1 cellular context compared by ENCODE assay signal in genomic region chr16:31206776-31207175, GRCh38.
A peak's percentile ranks its signal among the peaks of the same experiment; 100 is the strongest.
TF ChIP-seq lines count a peak whose summit lies in the region.

No MANE protein-coding gene starts in this region.

TF ChIP-seq in HepG2, 621 proteins besides CTCF, POLR2A, EP300 and RAD21 (continued from another document and continues in another):
- TF ChIP-seq ZBTB14 (CRISPR knock-in tag; IDR thresholded peaks at IDR 0.05): no peak
- TF ChIP-seq KDM3A (CRISPR knock-in tag; IDR thresholded peaks at IDR 0.05; ENCODE audit: low read depth): 0 out of 2 replicates have a peak, but pooled peaks have one; percentile 26
- no peak for TF ChIP-seq ZNF704 (CRISPR knock-in tag; IDR thresholded peaks at IDR 0.05; ENCODE audit: borderline replicate concordance)
- no peak for TF ChIP-seq MYNN (CRISPR knock-in tag; IDR thresholded peaks at IDR 0.05; ENCODE audit: low read depth)
- no peak for TF ChIP-seq SP4 (CRISPR knock-in tag; IDR thresholded peaks at IDR 0.05)
- peak; percentile 66; the same call in 1 of the 2 replicates for TF ChIP-seq NCOA2 (CRISPR knock-in tag; IDR thresholded peaks at IDR 0.05)
- TF ChIP-seq HDAC6 (IDR thresholded peaks at IDR 0.05; ENCODE audit: low read depth, low read length): no peak
- no peak for TF ChIP-seq ZNF792 (CRISPR knock-in tag; IDR thresholded peaks at IDR 0.05)
- peak; percentile 76 for TF ChIP-seq BCL6 (CRISPR knock-in tag; IDR thresholded peaks at IDR 0.05)
- TF ChIP-seq MTA3 (CRISPR knock-in tag; IDR thresholded peaks at IDR 0.05): no peak
- no peak for TF ChIP-seq CSRNP1 (CRISPR knock-in tag; IDR thresholded peaks at IDR 0.05)
- no peak for TF ChIP-seq TBL1XR1 (IDR thresholded peaks at IDR 0.05; ENCODE audit: borderline replicate concordance, low read length, partially characterized antibody)
- TF ChIP-seq ZNF616 (CRISPR knock-in tag; IDR thresholded peaks at IDR 0.05; ENCODE audit: low read depth): no peak
- no peak for TF ChIP-seq BCLAF1 (IDR thresholded peaks at IDR 0.05)
- TF ChIP-seq ZNF205 (CRISPR knock-in tag; IDR thresholded peaks at IDR 0.05): no peak
- TF ChIP-seq FOXC1 (CRISPR knock-in tag; IDR thresholded peaks at IDR 0.05; ENCODE audit: borderline replicate concordance): no peak
- no peak for TF ChIP-seq ZNF883 (CRISPR knock-in tag; IDR thresholded peaks at IDR 0.05; ENCODE audit: not compliant biosample characterization)
- TF ChIP-seq GZF1 (CRISPR knock-in tag; IDR thresholded peaks at IDR 0.05): no peak
- peak; percentile 60 for TF ChIP-seq THAP11 (CRISPR knock-in tag; IDR thresholded peaks at IDR 0.05)
- no peak for TF ChIP-seq GTF3A (CRISPR knock-in tag; conservative IDR thresholded peaks at IDR 0.05)
- no peak for TF ChIP-seq NR3C1 (CRISPR knock-in tag; IDR thresholded peaks at IDR 0.05)
- TF ChIP-seq ZSCAN31 (CRISPR knock-in tag; IDR thresholded peaks at IDR 0.05; ENCODE audit: low read depth): no peak
- TF ChIP-seq DPF2 (CRISPR knock-in tag; IDR thresholded peaks at IDR 0.05; ENCODE audit: borderline replicate concordance, low read depth): no peak
- TF ChIP-seq MXI1 (IDR thresholded peaks at IDR 0.05; ENCODE audit: borderline replicate concordance, low read depth, low read length): no peak
- no peak for TF ChIP-seq PRDM4 (CRISPR knock-in tag; IDR thresholded peaks at IDR 0.05; ENCODE audit: borderline replicate concordance)
- TF ChIP-seq RXRA (CRISPR knock-in tag; IDR thresholded peaks at IDR 0.05): no peak; the same call in 1 of the 2 replicates
- 0 out of 2 replicates have a peak, but pooled peaks have one; percentile 35 for TF ChIP-seq ZNF770 (CRISPR knock-in tag; IDR thresholded peaks at IDR 0.05)
- no peak for TF ChIP-seq GMEB1 (CRISPR knock-in tag; IDR thresholded peaks at IDR 0.05; ENCODE audit: borderline replicate concordance)
- TF ChIP-seq TRAFD1 (CRISPR knock-in tag; IDR thresholded peaks at IDR 0.05; ENCODE audit: borderline replicate concordance): no peak
- TF ChIP-seq ZNF136 (CRISPR knock-in tag; IDR thresholded peaks at IDR 0.05; ENCODE audit: low read depth): no peak
- no peak for TF ChIP-seq ZNF337 (CRISPR knock-in tag; IDR thresholded peaks at IDR 0.05; ENCODE audit: borderline replicate concordance, low read depth)
- TF ChIP-seq SOX5 (CRISPR knock-in tag; IDR thresholded peaks at IDR 0.05; ENCODE audit: borderline replicate concordance): peak; percentile 67; the same call in 1 of the 2 replicates
- TF ChIP-seq CREB1 (IDR thresholded peaks at IDR 0.05): no peak
- TF ChIP-seq CREB1 (CRISPR knock-in tag; IDR thresholded peaks at IDR 0.05): no peak; the same call in 1 of the 2 replicates
- TF ChIP-seq ZBTB34 (CRISPR knock-in tag; IDR thresholded peaks at IDR 0.05): no peak
- no peak for TF ChIP-seq NCOA5 (CRISPR knock-in tag; IDR thresholded peaks at IDR 0.05)
- TF ChIP-seq SIN3A (IDR thresholded peaks at IDR 0.05; ENCODE audit: borderline replicate concordance, low read depth, low read length): no peak
- no peak for TF ChIP-seq ZFP90 (CRISPR knock-in tag; IDR thresholded peaks at IDR 0.05; ENCODE audit: borderline replicate concordance)
